Comparison of ENCODE assay signal across 1 cellular context in the genomic region with DNA sequence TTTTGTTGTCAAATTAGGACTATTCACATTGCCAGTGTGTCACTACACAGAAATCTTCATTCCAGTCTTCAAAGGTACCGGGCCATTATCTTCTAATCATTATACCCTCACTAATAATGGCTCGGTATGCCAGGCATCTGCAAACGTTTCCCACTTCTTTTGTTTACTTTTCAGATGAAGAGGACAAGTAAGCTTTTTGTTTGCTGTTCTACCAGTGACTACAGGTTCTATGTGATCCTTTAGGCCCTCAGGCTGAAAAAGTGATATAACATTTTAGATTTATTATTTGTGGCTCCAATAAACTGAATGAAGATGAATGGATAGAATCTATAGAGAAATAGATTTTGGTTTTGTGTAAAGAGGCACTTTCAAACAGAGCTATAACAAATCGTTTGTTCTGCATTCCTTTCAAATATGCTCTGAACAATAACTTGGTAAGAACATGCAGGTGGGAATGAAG.
A peak's percentile ranks its signal among the peaks of the same experiment; 100 is the strongest.
TF ChIP-seq lines count a peak whose summit lies in the region.

No MANE protein-coding gene starts in this region.

TF ChIP-seq in HepG2, 621 proteins besides CTCF, POLR2A, EP300 and RAD21 (continued from another document and continues in another):
- TF ChIP-seq, protein P1, sequence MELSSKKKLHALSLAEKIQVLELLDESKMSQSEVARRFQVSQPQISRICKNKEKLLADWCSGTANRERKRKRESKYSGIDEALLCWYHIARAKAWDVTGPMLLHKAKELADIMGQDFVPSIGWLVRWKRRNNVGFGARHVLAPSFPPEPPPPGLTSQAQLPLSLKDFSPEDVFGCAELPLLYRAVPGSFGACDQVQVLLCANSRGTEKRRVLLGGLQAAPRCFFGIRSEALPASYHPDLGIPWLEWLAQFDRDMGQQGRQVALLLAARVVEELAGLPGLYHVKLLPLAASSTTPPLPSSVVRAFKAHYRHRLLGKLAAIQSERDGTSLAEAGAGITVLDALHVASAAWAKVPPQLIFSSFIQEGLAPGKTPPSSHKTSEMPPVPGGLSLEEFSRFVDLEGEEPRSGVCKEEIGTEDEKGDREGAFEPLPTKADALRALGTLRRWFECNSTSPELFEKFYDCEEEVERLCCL (CRISPR knock-in tag; IDR thresholded peaks at IDR 0.05; ENCODE audit: borderline replicate concordance) = no peak
- 0 out of 2 replicates have a peak, but pooled peaks have one; percentile 42 for TF ChIP-seq MIER2 (CRISPR knock-in tag; IDR thresholded peaks at IDR 0.05)
- TF ChIP-seq ZNF678 (CRISPR knock-in tag; IDR thresholded peaks at IDR 0.05) = no peak
- TF ChIP-seq, protein P2, sequence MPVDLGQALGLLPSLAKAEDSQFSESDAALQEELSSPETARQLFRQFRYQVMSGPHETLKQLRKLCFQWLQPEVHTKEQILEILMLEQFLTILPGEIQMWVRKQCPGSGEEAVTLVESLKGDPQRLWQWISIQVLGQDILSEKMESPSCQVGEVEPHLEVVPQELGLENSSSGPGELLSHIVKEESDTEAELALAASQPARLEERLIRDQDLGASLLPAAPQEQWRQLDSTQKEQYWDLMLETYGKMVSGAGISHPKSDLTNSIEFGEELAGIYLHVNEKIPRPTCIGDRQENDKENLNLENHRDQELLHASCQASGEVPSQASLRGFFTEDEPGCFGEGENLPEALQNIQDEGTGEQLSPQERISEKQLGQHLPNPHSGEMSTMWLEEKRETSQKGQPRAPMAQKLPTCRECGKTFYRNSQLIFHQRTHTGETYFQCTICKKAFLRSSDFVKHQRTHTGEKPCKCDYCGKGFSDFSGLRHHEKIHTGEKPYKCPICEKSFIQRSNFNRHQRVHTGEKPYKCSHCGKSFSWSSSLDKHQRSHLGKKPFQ (CRISPR knock-in tag; IDR thresholded peaks at IDR 0.05; ENCODE audit: insufficient replicate concordance) = no peak
- 0 out of 2 replicates have a peak, but pooled peaks have one; percentile 12 for TF ChIP-seq SMC3 (IDR thresholded peaks at IDR 0.05; ENCODE audit: low read length)
- TF ChIP-seq, protein P3, sequence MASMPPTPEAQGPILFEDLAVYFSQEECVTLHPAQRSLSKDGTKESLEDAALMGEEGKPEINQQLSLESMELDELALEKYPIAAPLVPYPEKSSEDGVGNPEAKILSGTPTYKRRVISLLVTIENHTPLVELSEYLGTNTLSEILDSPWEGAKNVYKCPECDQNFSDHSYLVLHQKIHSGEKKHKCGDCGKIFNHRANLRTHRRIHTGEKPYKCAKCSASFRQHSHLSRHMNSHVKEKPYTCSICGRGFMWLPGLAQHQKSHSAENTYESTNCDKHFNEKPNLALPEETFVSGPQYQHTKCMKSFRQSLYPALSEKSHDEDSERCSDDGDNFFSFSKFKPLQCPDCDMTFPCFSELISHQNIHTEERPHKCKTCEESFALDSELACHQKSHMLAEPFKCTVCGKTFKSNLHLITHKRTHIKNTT (CRISPR knock-in tag; IDR thresholded peaks at IDR 0.05) = no peak
- TF ChIP-seq ZNF317 (CRISPR knock-in tag; IDR thresholded peaks at IDR 0.05) = 0 out of 2 replicates have a peak, but pooled peaks have one; percentile 25
- TF ChIP-seq, protein P4, sequence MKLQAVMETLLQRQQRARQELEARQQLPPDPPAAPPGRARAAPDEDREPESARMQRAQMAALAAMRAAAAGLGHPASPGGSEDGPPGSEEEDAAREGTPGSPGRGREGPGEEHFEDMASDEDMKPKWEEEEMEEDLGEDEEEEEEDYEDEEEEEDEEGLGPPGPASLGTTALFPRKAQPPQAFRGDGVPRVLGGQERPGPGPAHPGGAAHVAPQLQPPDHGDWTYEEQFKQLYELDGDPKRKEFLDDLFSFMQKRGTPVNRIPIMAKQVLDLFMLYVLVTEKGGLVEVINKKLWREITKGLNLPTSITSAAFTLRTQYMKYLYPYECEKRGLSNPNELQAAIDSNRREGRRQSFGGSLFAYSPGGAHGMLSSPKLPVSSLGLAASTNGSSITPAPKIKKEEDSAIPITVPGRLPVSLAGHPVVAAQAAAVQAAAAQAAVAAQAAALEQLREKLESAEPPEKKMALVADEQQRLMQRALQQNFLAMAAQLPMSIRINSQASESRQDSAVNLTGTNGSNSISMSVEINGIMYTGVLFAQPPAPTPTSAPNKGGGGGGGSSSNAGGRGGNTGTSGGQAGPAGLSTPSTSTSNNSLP (IDR thresholded peaks at IDR 0.05; ENCODE audit: low read depth, low read length) = peak; percentile 97
- TF ChIP-seq, protein P5, sequence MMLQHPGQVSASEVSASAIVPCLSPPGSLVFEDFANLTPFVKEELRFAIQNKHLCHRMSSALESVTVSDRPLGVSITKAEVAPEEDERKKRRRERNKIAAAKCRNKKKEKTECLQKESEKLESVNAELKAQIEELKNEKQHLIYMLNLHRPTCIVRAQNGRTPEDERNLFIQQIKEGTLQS (CRISPR knock-in tag; IDR thresholded peaks at IDR 0.05) = 0 out of 2 replicates have a peak, but pooled peaks have one; percentile 25
- peak; percentile 66; the same call in 1 of the 2 replicates for TF ChIP-seq ZNF614 (CRISPR knock-in tag; IDR thresholded peaks at IDR 0.05; ENCODE audit: borderline replicate concordance)
- TF ChIP-seq ISL2 (CRISPR knock-in tag; IDR thresholded peaks at IDR 0.05) = peak; percentile 97
- TF ChIP-seq HDAC1 (CRISPR knock-in tag; IDR thresholded peaks at IDR 0.05) = peak; percentile 56; the same call in 1 of the 2 replicates
- TF ChIP-seq PHF21A (CRISPR knock-in tag; IDR thresholded peaks at IDR 0.05) = peak; percentile 51; the same call in 1 of the 2 replicates
- TF ChIP-seq, protein P6, sequence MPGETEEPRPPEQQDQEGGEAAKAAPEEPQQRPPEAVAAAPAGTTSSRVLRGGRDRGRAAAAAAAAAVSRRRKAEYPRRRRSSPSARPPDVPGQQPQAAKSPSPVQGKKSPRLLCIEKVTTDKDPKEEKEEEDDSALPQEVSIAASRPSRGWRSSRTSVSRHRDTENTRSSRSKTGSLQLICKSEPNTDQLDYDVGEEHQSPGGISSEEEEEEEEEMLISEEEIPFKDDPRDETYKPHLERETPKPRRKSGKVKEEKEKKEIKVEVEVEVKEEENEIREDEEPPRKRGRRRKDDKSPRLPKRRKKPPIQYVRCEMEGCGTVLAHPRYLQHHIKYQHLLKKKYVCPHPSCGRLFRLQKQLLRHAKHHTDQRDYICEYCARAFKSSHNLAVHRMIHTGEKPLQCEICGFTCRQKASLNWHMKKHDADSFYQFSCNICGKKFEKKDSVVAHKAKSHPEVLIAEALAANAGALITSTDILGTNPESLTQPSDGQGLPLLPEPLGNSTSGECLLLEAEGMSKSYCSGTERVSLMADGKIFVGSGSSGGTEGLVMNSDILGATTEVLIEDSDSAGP (CRISPR knock-in tag; IDR thresholded peaks at IDR 0.05; ENCODE audit: borderline replicate concordance) = no peak
- TF ChIP-seq, protein P7, sequence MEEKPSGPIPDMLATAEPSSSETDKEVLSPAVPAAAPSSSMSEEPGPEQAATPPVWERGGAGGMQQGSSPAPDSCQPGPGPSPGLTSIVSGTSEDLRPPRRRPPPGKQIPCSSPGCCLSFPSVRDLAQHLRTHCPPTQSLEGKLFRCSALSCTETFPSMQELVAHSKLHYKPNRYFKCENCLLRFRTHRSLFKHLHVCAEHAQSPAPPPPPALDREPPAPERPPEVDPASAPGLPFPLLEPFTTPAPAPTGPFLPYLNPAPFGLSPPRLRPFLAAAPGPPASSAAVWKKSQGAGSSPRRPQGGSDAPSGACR (CRISPR knock-in tag; IDR thresholded peaks at IDR 0.05) = no peak
- no peak for TF ChIP-seq ZNF138 (CRISPR knock-in tag; IDR thresholded peaks at IDR 0.05; ENCODE audit: low read depth)
- TF ChIP-seq SMAD3 (CRISPR knock-in tag; IDR thresholded peaks at IDR 0.05) = peak; percentile 88
- peak; percentile 84 for TF ChIP-seq RXRB (CRISPR knock-in tag; IDR thresholded peaks at IDR 0.05; ENCODE audit: borderline replicate concordance)
- no peak; the same call in 1 of the 2 replicates for TF ChIP-seq CREB1 (IDR thresholded peaks at IDR 0.05)
- TF ChIP-seq CREB1 (CRISPR knock-in tag; IDR thresholded peaks at IDR 0.05) = peak; percentile 73
- peak; percentile 52; the same call in 1 of the 2 replicates for TF ChIP-seq SMYD3 (CRISPR knock-in tag; IDR thresholded peaks at IDR 0.05)
- TF ChIP-seq MED1 (CRISPR knock-in tag; IDR thresholded peaks at IDR 0.05) = peak; percentile 89
- TF ChIP-seq, protein P8, sequence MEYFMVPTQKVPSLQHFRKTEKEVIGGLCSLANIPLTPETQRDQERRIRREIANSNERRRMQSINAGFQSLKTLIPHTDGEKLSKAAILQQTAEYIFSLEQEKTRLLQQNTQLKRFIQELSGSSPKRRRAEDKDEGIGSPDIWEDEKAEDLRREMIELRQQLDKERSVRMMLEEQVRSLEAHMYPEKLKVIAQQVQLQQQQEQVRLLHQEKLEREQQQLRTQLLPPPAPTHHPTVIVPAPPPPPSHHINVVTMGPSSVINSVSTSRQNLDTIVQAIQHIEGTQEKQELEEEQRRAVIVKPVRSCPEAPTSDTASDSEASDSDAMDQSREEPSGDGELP (IDR thresholded peaks at IDR 0.05; ENCODE audit: borderline replicate concordance, low read depth) = no peak
- TF ChIP-seq RFX5 (IDR thresholded peaks at IDR 0.05; ENCODE audit: low read depth, low read length) = no peak
- 0 out of 2 replicates have a peak, but pooled peaks have one; percentile 33 for TF ChIP-seq GATAD1 (CRISPR knock-in tag; IDR thresholded peaks at IDR 0.05)
- peak; percentile 88 for TF ChIP-seq RCOR2 (CRISPR knock-in tag; IDR thresholded peaks at IDR 0.05)
- peak; percentile 23; the same call in 1 of the 2 replicates for TF ChIP-seq THAP11 (CRISPR knock-in tag; IDR thresholded peaks at IDR 0.05)
- no peak for TF ChIP-seq MTF2 (CRISPR knock-in tag; IDR thresholded peaks at IDR 0.05; ENCODE audit: borderline replicate concordance)
- TF ChIP-seq ZNF264 (CRISPR knock-in tag; IDR thresholded peaks at IDR 0.05) = peak; percentile 58; the same call in 1 of the 2 replicates
- no peak for TF ChIP-seq REXO4 (CRISPR knock-in tag; IDR thresholded peaks at IDR 0.05; ENCODE audit: borderline replicate concordance)
- TF ChIP-seq ZNF605 (CRISPR knock-in tag; IDR thresholded peaks at IDR 0.05) = no peak
- TF ChIP-seq KDM2A (CRISPR knock-in tag; IDR thresholded peaks at IDR 0.05; ENCODE audit: borderline replicate concordance, low read depth) = no peak
- TF ChIP-seq CEBPG (CRISPR knock-in tag; IDR thresholded peaks at IDR 0.05) = peak; percentile 55
- peak in 1 of 2 experiments; percentile 55; a peak in 2 of 4 replicates for TF ChIP-seq NR2F1 (CRISPR knock-in tag; IDR thresholded peaks at IDR 0.05)
- no peak for TF ChIP-seq ZNF749 (CRISPR knock-in tag; IDR thresholded peaks at IDR 0.05; ENCODE audit: borderline replicate concordance)
- TF ChIP-seq NFKBIZ (CRISPR knock-in tag; IDR thresholded peaks at IDR 0.05) = 0 out of 2 replicates have a peak, but pooled peaks have one; percentile 71
- TF ChIP-seq EHMT2 (IDR thresholded peaks at IDR 0.05; ENCODE audit: borderline replicate concordance, low read depth, low read length) = peak; percentile 63
- TF ChIP-seq KLF6 (CRISPR knock-in tag; IDR thresholded peaks at IDR 0.05) = 0 out of 2 replicates have a peak, but pooled peaks have one; percentile 42
- peak; percentile 86 for TF ChIP-seq RARA (CRISPR knock-in tag; IDR thresholded peaks at IDR 0.05)
- TF ChIP-seq, protein P9, sequence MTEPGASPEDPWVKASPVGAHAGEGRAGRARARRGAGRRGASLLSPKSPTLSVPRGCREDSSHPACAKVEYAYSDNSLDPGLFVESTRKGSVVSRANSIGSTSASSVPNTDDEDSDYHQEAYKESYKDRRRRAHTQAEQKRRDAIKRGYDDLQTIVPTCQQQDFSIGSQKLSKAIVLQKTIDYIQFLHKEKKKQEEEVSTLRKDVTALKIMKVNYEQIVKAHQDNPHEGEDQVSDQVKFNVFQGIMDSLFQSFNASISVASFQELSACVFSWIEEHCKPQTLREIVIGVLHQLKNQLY (CRISPR knock-in tag; IDR thresholded peaks at IDR 0.05) = no peak; the same call in 1 of the 2 replicates
- peak; percentile 100 for TF ChIP-seq TEAD3 (CRISPR knock-in tag; optimal IDR thresholded peaks at IDR 0.05; ENCODE audit: borderline replicate concordance)
- peak in 1 of 2 experiments; percentile 10; a peak in 1 of 4 replicates for TF ChIP-seq MAFK (conservative IDR thresholded peaks at IDR 0.05 in 1 of 2, IDR thresholded peaks at IDR 0.05 in 1 of 2; ENCODE audit: low read length in 2 of 2)
- TF ChIP-seq, protein P10, sequence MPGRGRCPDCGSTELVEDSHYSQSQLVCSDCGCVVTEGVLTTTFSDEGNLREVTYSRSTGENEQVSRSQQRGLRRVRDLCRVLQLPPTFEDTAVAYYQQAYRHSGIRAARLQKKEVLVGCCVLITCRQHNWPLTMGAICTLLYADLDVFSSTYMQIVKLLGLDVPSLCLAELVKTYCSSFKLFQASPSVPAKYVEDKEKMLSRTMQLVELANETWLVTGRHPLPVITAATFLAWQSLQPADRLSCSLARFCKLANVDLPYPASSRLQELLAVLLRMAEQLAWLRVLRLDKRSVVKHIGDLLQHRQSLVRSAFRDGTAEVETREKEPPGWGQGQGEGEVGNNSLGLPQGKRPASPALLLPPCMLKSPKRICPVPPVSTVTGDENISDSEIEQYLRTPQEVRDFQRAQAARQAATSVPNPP (CRISPR knock-in tag; IDR thresholded peaks at IDR 0.05) = no peak
- no peak for TF ChIP-seq RARG (CRISPR knock-in tag; IDR thresholded peaks at IDR 0.05; ENCODE audit: low read depth)
- TF ChIP-seq GFI1 (CRISPR knock-in tag; IDR thresholded peaks at IDR 0.05; ENCODE audit: borderline replicate concordance) = peak; percentile 82
- TF ChIP-seq, protein P11, sequence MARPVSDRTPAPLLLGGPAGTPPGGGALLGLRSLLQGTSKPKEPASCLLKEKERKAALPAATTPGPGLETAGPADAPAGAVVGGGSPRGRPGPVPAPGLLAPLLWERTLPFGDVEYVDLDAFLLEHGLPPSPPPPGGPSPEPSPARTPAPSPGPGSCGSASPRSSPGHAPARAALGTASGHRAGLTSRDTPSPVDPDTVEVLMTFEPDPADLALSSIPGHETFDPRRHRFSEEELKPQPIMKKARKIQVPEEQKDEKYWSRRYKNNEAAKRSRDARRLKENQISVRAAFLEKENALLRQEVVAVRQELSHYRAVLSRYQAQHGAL (CRISPR knock-in tag; IDR thresholded peaks at IDR 0.05; ENCODE audit: not compliant biosample characterization) = no peak
- TF ChIP-seq, protein P12, sequence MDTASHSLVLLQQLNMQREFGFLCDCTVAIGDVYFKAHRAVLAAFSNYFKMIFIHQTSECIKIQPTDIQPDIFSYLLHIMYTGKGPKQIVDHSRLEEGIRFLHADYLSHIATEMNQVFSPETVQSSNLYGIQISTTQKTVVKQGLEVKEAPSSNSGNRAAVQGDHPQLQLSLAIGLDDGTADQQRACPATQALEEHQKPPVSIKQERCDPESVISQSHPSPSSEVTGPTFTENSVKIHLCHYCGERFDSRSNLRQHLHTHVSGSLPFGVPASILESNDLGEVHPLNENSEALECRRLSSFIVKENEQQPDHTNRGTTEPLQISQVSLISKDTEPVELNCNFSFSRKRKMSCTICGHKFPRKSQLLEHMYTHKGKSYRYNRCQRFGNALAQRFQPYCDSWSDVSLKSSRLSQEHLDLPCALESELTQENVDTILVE (CRISPR knock-in tag; IDR thresholded peaks at IDR 0.05) = peak; percentile 80
- TF ChIP-seq, protein P13, sequence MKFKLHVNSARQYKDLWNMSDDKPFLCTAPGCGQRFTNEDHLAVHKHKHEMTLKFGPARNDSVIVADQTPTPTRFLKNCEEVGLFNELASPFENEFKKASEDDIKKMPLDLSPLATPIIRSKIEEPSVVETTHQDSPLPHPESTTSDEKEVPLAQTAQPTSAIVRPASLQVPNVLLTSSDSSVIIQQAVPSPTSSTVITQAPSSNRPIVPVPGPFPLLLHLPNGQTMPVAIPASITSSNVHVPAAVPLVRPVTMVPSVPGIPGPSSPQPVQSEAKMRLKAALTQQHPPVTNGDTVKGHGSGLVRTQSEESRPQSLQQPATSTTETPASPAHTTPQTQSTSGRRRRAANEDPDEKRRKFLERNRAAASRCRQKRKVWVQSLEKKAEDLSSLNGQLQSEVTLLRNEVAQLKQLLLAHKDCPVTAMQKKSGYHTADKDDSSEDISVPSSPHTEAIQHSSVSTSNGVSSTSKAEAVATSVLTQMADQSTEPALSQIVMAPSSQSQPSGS (CRISPR knock-in tag; IDR thresholded peaks at IDR 0.05) = peak; percentile 67; the same call in 1 of the 2 replicates
- TF ChIP-seq HNRNPLL (IDR thresholded peaks at IDR 0.05; ENCODE audit: low read depth, low read length, poor library complexity, severe bottlenecking) = no peak
- peak; percentile 83; the same call in 1 of the 2 replicates for TF ChIP-seq CBFB (CRISPR knock-in tag; IDR thresholded peaks at IDR 0.05)
